Comparison of ENCODE assay signal across 8 cellular contexts in the genomic region with DNA sequence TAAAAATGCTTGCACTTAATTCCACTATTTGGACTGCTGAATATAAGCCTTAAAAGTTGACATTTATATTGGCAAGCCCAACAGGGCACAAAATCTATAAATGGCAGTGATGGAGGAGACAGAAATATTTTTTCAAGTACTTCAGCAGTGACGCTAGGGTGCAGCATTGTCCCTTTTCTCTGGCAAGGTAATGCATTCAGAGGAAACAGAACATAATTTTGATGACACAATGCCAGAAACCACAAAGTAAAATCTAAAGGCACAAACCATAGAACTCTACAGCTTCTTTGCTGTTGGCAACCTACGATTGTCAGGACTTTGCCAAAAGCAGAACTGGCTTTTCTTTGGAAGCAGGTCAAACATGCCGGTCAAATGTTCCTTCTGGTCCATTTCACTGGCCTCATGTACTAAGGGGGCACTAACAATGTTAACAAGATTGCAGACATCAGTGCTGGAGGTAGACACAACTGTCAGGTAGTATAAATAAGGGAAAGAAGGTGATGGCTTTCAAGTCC. TPM values are rescaled to one million over a fixed set of nuclear protein-coding genes. Genes with fewer than 3 reads are reported as not detected.
A peak's percentile ranks its signal among the peaks of the same experiment; 100 is the strongest.
DNase-seq lines count a peak whose midpoint lies in the region; TF ChIP-seq lines count a peak whose summit lies in the region.

No MANE protein-coding gene starts in this region.

- DNase-seq in G401 (ENCODE audit: low spot score) (peak; percentile 87), H4 (ENCODE audit: low spot score) (peak; percentile 96), MM.1S (peak; percentile 86), SK-N-MC (ENCODE audit: low read depth, low spot score) (peak; percentile 92), globus pallidus (ENCODE audit: low spot score) (peak; percentile 85), posterior cingulate gyrus (peak in 8 of 10 donors; percentile 34 to 92 (median 62)), ureter (ENCODE audit: low spot score) (peak; percentile 74)
- DNase-seq in activated naive CD4-positive, alpha-beta T cell treated with anti-CD3 and anti-CD28 coated beads, Interleukin-2, amount 50 U/mL, for 16 hours = peak; percentile 83

- H3K27ac ChIP-seq in MM.1S (ENCODE audit: low read length) (peak overlapping the region; percentile 64), SK-N-MC (no peak overlapping the region)

- peaks cover 33% of the 10 kb centered on the region for H3K4me1 ChIP-seq in MM.1S (ENCODE audit: low read length)

- intact Hi-C loops in posterior cingulate gyrus (cut with DNase I) = loop anchor here (2.0 to 10.0 kb wide), 4 partner anchors 74 to 436 kb away; no protein-coding TSS in a partner anchor

- peak; percentile 76 for TF ChIP-seq CTCF in MM.1S (IDR thresholded peaks at IDR 0.05; ENCODE audit: low read length)

- no peaks in the 10 kb centered on the region for H3K27me3 ChIP-seq in MM.1S (replicated peaks; ENCODE audit: insufficient read depth, low read length)

- H2AFZ ChIP-seq in MM.1S (ENCODE audit: low read length) = no peak overlapping the region

- H3F3A ChIP-seq in MM.1S (ENCODE audit: insufficient read depth, low read length) = peaks cover 17% of the 10 kb centered on the region

- H3K9ac ChIP-seq in MM.1S (ENCODE audit: low read length) = peak overlapping the region; percentile 0; the same call in 1 of the 2 replicates
- H3K9ac ChIP-seq in SK-N-MC (ENCODE audit: insufficient read length) = no peak overlapping the region

- H3K36me3 ChIP-seq in MM.1S (replicated peaks; ENCODE audit: insufficient read depth, low read length) (no peaks in the 10 kb centered on the region), SK-N-MC (ENCODE audit: insufficient read depth, low read length) (no peaks in the 10 kb centered on the region)

- H3K9me2 ChIP-seq in MM.1S (replicated peaks; ENCODE audit: insufficient read depth, low read length) = no peaks in the 10 kb centered on the region

- peak overlapping the region; percentile 33; the same call in 1 of the 2 replicates for H3K4me2 ChIP-seq in MM.1S (ENCODE audit: low read depth, low read length)

- in situ Hi-C loops in G401 (cut with HindIII; ENCODE audit: low sequenced_read_pairs) = no loop called here

- H3K4me3 ChIP-seq in MM.1S (ENCODE audit: low read length) (no peak overlapping the region), SK-N-MC (no peak overlapping the region)

- peaks cover 43% of the 10 kb centered on the region for H3K79me2 ChIP-seq in MM.1S (ENCODE audit: low read length)

- H3K9me3 ChIP-seq in MM.1S (replicated peaks; ENCODE audit: insufficient read depth, low read length) (no peaks in the 10 kb centered on the region), SK-N-MC (ENCODE audit: low read depth, low read length) (no peaks in the 10 kb centered on the region)

- no peaks in the 10 kb centered on the region for H4K20me1 ChIP-seq in MM.1S (ENCODE audit: insufficient read depth, low read length)

RNA-seq across cellular contexts. Expression of gene FAM133B, which starts 30.9 kb away (rescaled TPM):
- 11.5 and 19.3 TPM in 2 replicates for total RNA-seq in G401 (2014; rRNA removed; shearing (Covaris generic))
- total RNA-seq in H4 (2014; rRNA removed; shearing (Covaris generic)) = 18.9 and 23.9 TPM in 2 replicates
- total RNA-seq in ureter = 32.5 TPM
